ENCODE assay signal across 8 cellular contexts in the genomic region with DNA sequence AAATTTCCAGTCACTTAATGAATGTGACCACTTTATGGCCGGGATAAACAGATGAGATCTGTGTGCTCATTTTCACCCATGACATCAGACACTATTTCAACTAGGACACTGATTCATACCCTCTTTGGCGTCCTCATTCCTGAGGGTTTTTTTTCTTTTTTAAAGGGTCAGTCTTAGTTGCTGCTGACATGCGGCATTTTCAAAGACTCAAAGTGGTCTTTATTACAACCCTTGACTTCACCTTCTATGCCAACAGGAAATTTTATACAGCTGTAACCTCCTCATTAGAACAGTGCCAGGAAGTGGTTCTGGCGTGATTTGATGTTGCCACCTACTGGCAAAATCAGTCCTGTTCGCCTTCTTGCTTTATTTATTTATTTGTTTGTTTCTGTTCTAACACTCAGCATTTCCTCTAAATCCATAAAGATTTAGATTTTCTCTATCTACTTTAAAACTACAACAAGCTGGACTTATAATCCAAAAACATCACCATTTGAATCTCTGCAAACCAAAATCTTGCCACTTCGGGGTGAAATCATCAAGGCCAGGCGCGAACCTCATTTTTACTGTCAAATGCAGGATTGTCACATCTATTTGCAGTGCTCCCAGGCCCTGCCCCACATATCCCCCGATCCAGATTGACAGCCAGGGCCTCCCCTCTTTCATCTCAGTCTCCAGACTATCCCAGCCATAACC.
DNase-seq lines count a peak whose midpoint lies in the region; ATAC-seq and TF ChIP-seq lines count a peak whose summit lies in the region.

No MANE protein-coding gene starts in this region.

- CTCF ChIA-PET in MCF 10A (lab: Yijun Ruan, JAX): interaction anchor here (0.5 to 4.8 kb wide), 41 partner anchors 11 to 1823 kb away, joined by 3 to 43 read pairs (median 4); no protein-coding TSS in a partner anchor

- no peaks in the 10 kb centered on the region for H3K4me1 ChIP-seq in breast epithelium
- no peaks in the 10 kb centered on the region for H3K4me1 ChIP-seq in upper lobe of right lung

- no peak overlapping the region for H3K4me3 Mint-ChIP-seq in MCF 10A (ENCODE audit: unreplicated experiment)

- TF ChIP-seq POLR2A in breast epithelium (IDR thresholded peaks at IDR 0.05): no peak

- no peaks in the 10 kb centered on the region for H3K27me3 Mint-ChIP-seq in MCF 10A (ENCODE audit: insufficient read depth, unreplicated experiment)

- H3K4me3 ChIP-seq in breast epithelium (no peak overlapping the region), upper lobe of right lung (no peak overlapping the region)

- H3K27me3 ChIP-seq in breast epithelium (no peaks in the 10 kb centered on the region), upper lobe of right lung (no peaks in the 10 kb centered on the region)

- H3K36me3 Mint-ChIP-seq in MCF 10A (ENCODE audit: insufficient read depth, unreplicated experiment): no peaks in the 10 kb centered on the region

- POLR2A ChIA-PET in MCF 10A (lab: Yijun Ruan, JAX): interaction anchor here (0.8 to 2.6 kb wide), 4 partner anchors 49 to 304 kb away, joined by 3 to 13 read pairs (median 6); no protein-coding TSS in a partner anchor

- peak; percentile 69 for DNase-seq in MCF 10A (ENCODE audit: unreplicated experiment)
- no peak for DNase-seq in breast epithelium (ENCODE audit: low spot score in 2 of 2)
- peak; percentile 80 for DNase-seq in SW480 (ENCODE audit: low spot score)
- DNase-seq in hippocampal formation (lab: John Stamatoyannopoulos, UW): peak; percentile 59 to 79
- no peak for DNase-seq in upper lobe of right lung
- no peak for DNase-seq in DMS79 (lab: John Stamatoyannopoulos, UW)
- DNase-seq in effector CD4-positive, alpha-beta T cell: no peak
- DNase-seq in NCI-H2171 treated with DMSO at 0.1 percent for 48 hours (lab: John Stamatoyannopoulos, UW): no peak

- H3K36me3 ChIP-seq in breast epithelium: no peaks in the 10 kb centered on the region
- no peaks in the 10 kb centered on the region for H3K36me3 ChIP-seq in upper lobe of right lung

- peaks cover 12 to 19% of the 10 kb centered on the region in 2 donors for H3K9me3 ChIP-seq in breast epithelium
- peaks cover 9% of the 10 kb centered on the region for H3K9me3 ChIP-seq in upper lobe of right lung

- peaks cover 19% of the 10 kb centered on the region for H3K4me1 Mint-ChIP-seq in MCF 10A (ENCODE audit: insufficient read depth, unreplicated experiment)

- peak; percentile 37 for ATAC-seq in upper lobe of right lung

- peak overlapping the region; percentile 20 for H3K27ac Mint-ChIP-seq in MCF 10A (ENCODE audit: low read depth, unreplicated experiment)

- TF ChIP-seq CTCF in MCF 10A (IDR thresholded peaks at IDR 0.05; ENCODE audit: unreplicated experiment): peak; percentile 83
- peak in 1 of 3 donors; percentile 30 for TF ChIP-seq CTCF in breast epithelium (IDR thresholded peaks at IDR 0.05)
- TF ChIP-seq CTCF in upper lobe of right lung (IDR thresholded peaks at IDR 0.05): peak; percentile 35

- H3K27ac ChIP-seq in breast epithelium (no peak overlapping the region), upper lobe of right lung (no peak overlapping the region)

- intact Hi-C loops in MCF 10A (cut with micrococcal nuclease): loop anchor here (1.0 to 5.0 kb wide), 3 partner anchors 176 to 1814 kb away; no protein-coding TSS in a partner anchor
- intact Hi-C loops in breast epithelium (cut with DNase I; ENCODE audit: low total_unique reads): no loop called here
- intact Hi-C loops in upper lobe of right lung (cut with DNase I): no loop called here

- no TSS peak for BruUV-seq in MCF 10A (replicated peaks; lab: Mats Ljungman, UMichigan)

- peaks cover 8% of the 10 kb centered on the region for H3K9me3 Mint-ChIP-seq in MCF 10A (ENCODE audit: unreplicated experiment)

Comparison
In these comparisons a context has a peak if more than half of its experiments do, and no peak if none do; other contexts are left out.
1. DNase-seq: peak in MCF 10A (single experiment), SW480 (single experiment) and hippocampal formation (2 of 2); none in breast epithelium (0 of 2), upper lobe of right lung (single experiment), DMS79 (single experiment), effector CD4-positive, alpha-beta T cell (single experiment) and NCI-H2171 treated with DMSO at 0.1 percent for 48 hours (single experiment).